In the genomic region with DNA sequence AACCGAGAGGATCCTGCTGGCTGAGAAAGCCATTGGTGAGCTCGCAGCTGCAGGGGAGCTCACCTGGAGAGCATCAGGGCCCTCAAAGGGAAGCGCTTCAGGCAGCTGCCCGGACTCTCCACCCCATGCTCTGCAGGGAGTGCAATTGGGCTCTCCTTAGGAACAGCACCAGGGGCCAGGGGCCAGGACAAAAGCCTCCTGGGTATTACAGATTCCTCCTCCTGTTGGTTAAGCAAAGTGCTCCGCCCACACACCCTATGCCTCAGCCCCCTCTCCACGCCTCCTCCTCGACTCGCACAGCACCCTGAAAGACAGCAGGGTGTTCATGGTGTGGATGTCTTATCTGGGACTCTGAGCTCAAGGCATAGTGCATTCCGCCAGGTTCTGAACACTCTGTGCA, we compare ENCODE assay signal across 22 cellular contexts.
DNase-seq lines count a peak whose midpoint lies in the region; TF ChIP-seq lines count a peak whose summit lies in the region.
"Had no signal": no experiment of that assay in that cellular context is flagged by ENCODE, and none has a peak within 500 bp of the region (broad histone marks: within the 10 kb centered on the region; RNA-seq: fewer than 3 reads in every experiment).

No MANE protein-coding gene starts in this region.

- no peak for TF ChIP-seq CTCF in endodermal cell (conservative IDR thresholded peaks at IDR 0.05)
- no peak for TF ChIP-seq CTCF in spleen (IDR thresholded peaks at IDR 0.05 in 8 of 11, conservative IDR thresholded peaks at IDR 0.05 in 3 of 11)
- TF ChIP-seq CTCF in coronary artery (IDR thresholded peaks at IDR 0.05) = no peak

- H3K27me3 Mint-ChIP-seq in endodermal cell (ENCODE audit: insufficient read depth) = no peaks in the 10 kb centered on the region
- H3K27me3 Mint-ChIP-seq: type B pancreatic cell had no signal

- intact Hi-C loops in spleen (cut with DNase I; ENCODE audit: low total_unique reads) = no loop called here

- peak overlapping the region; percentile 38 for H3K27ac Mint-ChIP-seq in endodermal cell
- H3K27ac Mint-ChIP-seq: activated CD4-positive, alpha-beta memory T cell treated with anti-CD3 and anti-CD28 coated beads for 36 hours; activated naive CD8-positive, alpha-beta T cell treated with anti-CD3 and anti-CD28 coated beads, Interleukin-2, amount 10 ng/mL, durations not matched to agents 7 days and 5 days; CD8-positive, alpha-beta memory T cell; type B pancreatic cell had no signal

- no peak for TF ChIP-seq POLR2A in spleen (IDR thresholded peaks at IDR 0.05)

- WGBS in endodermal cell (ENCODE audit: insufficient coverage in 1 of 2, insufficient read length in 1 of 2), 2 experiments = 74 to 78% methylated on average over 3 to 9 of the region's 9 CpGs
- WGBS in spleen, 5 donors = 45 to 68% (median 50%) methylated on average over 8 to 9 of the region's 9 CpGs

- H3K27me3 ChIP-seq in endodermal cell (ENCODE audit: control insufficient read depth, insufficient read depth, low read length, poor library complexity, severe bottlenecking) = no peaks in the 10 kb centered on the region
- H3K27me3 ChIP-seq in spleen (replicated peaks in 1 of 7) = peaks cover 0 to 86% (median 0%) of the 10 kb centered on the region in 7 donors
- H3K27me3 ChIP-seq: MG63 had no signal

- H3K4me1 Mint-ChIP-seq in endodermal cell = peaks cover 16% of the 10 kb centered on the region
- H3K4me1 Mint-ChIP-seq: activated naive CD8-positive, alpha-beta T cell treated with anti-CD3 and anti-CD28 coated beads, Interleukin-2, amount 10 ng/mL, durations not matched to agents 7 days and 5 days; CD8-positive, alpha-beta memory T cell had no signal

- H3K4me3 ChIP-seq in endodermal cell (ENCODE audit: low read length) (no peak overlapping the region), spleen (no peak overlapping the region), coronary artery (no peak overlapping the region)
- H3K4me3 ChIP-seq: heart left ventricle, MG63 had no signal

- H3K4me3 Mint-ChIP-seq in endodermal cell = no peak overlapping the region
- H3K4me3 Mint-ChIP-seq: activated CD4-positive, alpha-beta memory T cell treated with anti-CD3 and anti-CD28 coated beads for 36 hours; activated naive CD8-positive, alpha-beta T cell treated with anti-CD3 and anti-CD28 coated beads, Interleukin-2, amount 10 ng/mL, durations not matched to agents 7 days and 5 days; CD8-positive, alpha-beta memory T cell; type B pancreatic cell had no signal

- H3K9me3 Mint-ChIP-seq in endodermal cell = no peaks in the 10 kb centered on the region
- H3K9me3 Mint-ChIP-seq: activated CD4-positive, alpha-beta memory T cell treated with anti-CD3 and anti-CD28 coated beads for 36 hours; activated naive CD8-positive, alpha-beta T cell treated with anti-CD3 and anti-CD28 coated beads, Interleukin-2, amount 10 ng/mL, durations not matched to agents 7 days and 5 days; type B pancreatic cell had no signal

- H3K4me1 ChIP-seq in endodermal cell (ENCODE audit: control insufficient read depth, insufficient read depth, low read length) = no peaks in the 10 kb centered on the region
- H3K4me1 ChIP-seq in spleen = no peaks in the 10 kb centered on the region
- H3K4me1 ChIP-seq: heart left ventricle had no signal

- H3K36me3 ChIP-seq in endodermal cell (ENCODE audit: control insufficient read depth, insufficient read depth, low read length) (peaks cover 8% of the 10 kb centered on the region), spleen (no peaks in the 10 kb centered on the region)
- H3K36me3 ChIP-seq: heart left ventricle, MG63, neutrophil had no signal

- H3K9me3 ChIP-seq in endodermal cell (ENCODE audit: control insufficient read depth, low read length) (no peaks in the 10 kb centered on the region), spleen (no peaks in the 10 kb centered on the region)
- H3K9me3 ChIP-seq: heart left ventricle, MG63, neutrophil had no signal

- H3K27ac ChIP-seq in endodermal cell (ENCODE audit: low read depth, low read length) (no peak overlapping the region), spleen (no peak overlapping the region), coronary artery (no peak overlapping the region)
- H3K27ac ChIP-seq: epithelial cell of prostate, heart left ventricle, neutrophil had no signal

- H3K9ac ChIP-seq in endodermal cell (ENCODE audit: extremely low read depth, low read length, poor library complexity, severe bottlenecking) = no peak overlapping the region

- peak; percentile 49 for DNase-seq in NCI-H2107 treated with DMSO at 0.1 percent for 48 hours (lab: John Stamatoyannopoulos, UW; ENCODE audit: unreplicated experiment)
- DNase-seq in NCI-H2107 (lab: John Stamatoyannopoulos, UW) = no peak
- peak; percentile 39 for DNase-seq in NCI-H146 treated with DMSO at 0.1 percent for 48 hours (lab: John Stamatoyannopoulos, UW; ENCODE audit: unreplicated experiment)
- peak; percentile 56 for DNase-seq in endodermal cell
- DNase-seq in spleen = peak; percentile 57
- DNase-seq in OCI-M2 (lab: John Stamatoyannopoulos, UW; ENCODE audit: unreplicated experiment) = no peak
- no peak for DNase-seq in coronary artery (ENCODE audit: low spot score)
- DNase-seq in AG08396 (ENCODE audit: low spot score) = no peak
- DNase-seq: activated CD4-positive, alpha-beta memory T cell treated with anti-CD3 and anti-CD28 coated beads for 36 hours; activated CD4-positive, CD25-positive, alpha-beta regulatory T cell; activated naive CD8-positive, alpha-beta T cell treated with anti-CD3 and anti-CD28 coated beads, Interleukin-2, amount 10 ng/mL, durations not matched to agents 7 days and 5 days; CD8-positive, alpha-beta memory T cell; cerebellar nuclear complex; DND-41; heart left ventricle; left colon; mesenchymal stem cell; MG63; stimulated activated CD4-positive, alpha-beta T cell treated with anti-CD3 and anti-CD28 coated beads, Interleukin-1b, Interleukin-23, amount 100 ng/mL, for 48 hours had no signal

- H3K36me3 Mint-ChIP-seq in endodermal cell (ENCODE audit: low read depth) = peaks cover 42% of the 10 kb centered on the region
- H3K36me3 Mint-ChIP-seq: activated CD4-positive, alpha-beta memory T cell treated with anti-CD3 and anti-CD28 coated beads for 36 hours; activated naive CD8-positive, alpha-beta T cell treated with anti-CD3 and anti-CD28 coated beads, Interleukin-2, amount 10 ng/mL, durations not matched to agents 7 days and 5 days; CD8-positive, alpha-beta memory T cell had no signal

Comparison
In these comparisons a context has a peak if more than half of its experiments do, and no peak if none do; other contexts are left out.
1. DNase-seq: peak in NCI-H2107 treated with DMSO at 0.1 percent for 48 hours (single experiment), NCI-H146 treated with DMSO at 0.1 percent for 48 hours (single experiment), endodermal cell (single experiment) and spleen (single experiment); none in NCI-H2107 (single experiment), OCI-M2 (single experiment), coronary artery (single experiment) and AG08396 (single experiment).